8 cellular contexts compared by ENCODE assay signal in the genomic region with DNA sequence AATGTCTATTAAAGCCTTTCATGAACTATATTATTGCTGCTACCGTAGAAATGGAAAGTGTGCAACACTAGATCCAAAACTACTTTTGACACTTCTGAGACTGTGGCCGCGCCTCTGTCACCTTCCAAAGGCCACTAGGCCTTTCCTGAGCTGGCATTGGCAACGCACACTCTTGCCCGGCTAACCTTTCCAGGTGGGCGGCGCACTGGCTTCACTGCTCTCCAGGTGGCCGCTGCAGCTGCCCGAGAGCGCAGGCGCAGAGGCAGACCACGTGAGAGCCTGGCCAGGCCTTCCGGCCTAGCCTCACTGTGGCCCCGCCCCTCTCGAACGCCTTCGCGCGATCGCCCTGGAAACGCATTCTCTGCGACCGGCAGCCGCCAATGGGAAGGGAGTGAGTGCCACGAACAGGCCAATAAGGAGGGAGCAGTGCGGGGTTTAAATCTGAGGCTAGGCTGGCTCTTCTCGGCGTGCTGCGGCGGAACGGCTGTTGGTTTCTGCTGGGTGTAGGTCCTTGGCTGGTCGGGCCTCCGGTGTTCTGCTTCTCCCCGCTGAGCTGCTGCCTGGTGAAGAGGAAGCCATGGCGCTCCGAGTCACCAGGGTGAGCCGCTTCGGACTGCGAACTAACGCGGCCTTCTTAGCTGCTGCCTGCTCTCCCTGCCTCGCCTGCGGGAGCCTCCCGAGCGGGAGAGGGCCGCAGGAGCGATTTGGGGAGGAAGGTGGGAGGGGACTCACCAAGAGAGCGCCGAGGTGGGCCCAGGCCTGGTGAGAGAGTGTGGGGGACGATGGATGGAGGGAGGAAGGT. TPM values are rescaled to one million over a fixed set of nuclear protein-coding genes. Genes with fewer than 3 reads are reported as not detected.
DNase-seq lines count a peak whose midpoint lies in the region; ATAC-seq and TF ChIP-seq lines count a peak whose summit lies in the region.

A gene (plus strand): TSS at position 465 of the 802 bp plus-strand sequence. CDS start 113 bp downstream, at position 578.

- peaks cover 45% of the 10 kb centered on the region for H3K4me1 Mint-ChIP-seq in activated CD8-positive, alpha-beta T cell treated with anti-CD3 and anti-CD28 coated beads, Interleukin-2, amount 10 ng/mL, durations not matched to agents 7 days and 5 days (ENCODE audit: low read depth)

- peaks cover 5 to 6% of the 10 kb centered on the region in 2 donors for H3K4me1 ChIP-seq in lung (ENCODE audit: control insufficient read depth in 2 of 2, insufficient read depth in 2 of 2, low read length in 2 of 2)

- peak; percentile 97 for DNase-seq in COLO668 (lab: John Stamatoyannopoulos, UW; ENCODE audit: unreplicated experiment)
- DNase-seq in GM20000 (ENCODE audit: low spot score): peak; percentile 97
- DNase-seq in HS-5 (ENCODE audit: low read depth): peak; percentile 89
- peak; percentile 77 for DNase-seq in NK-92 (lab: John Stamatoyannopoulos, UW; ENCODE audit: unreplicated experiment)
- DNase-seq in activated CD8-positive, alpha-beta T cell treated with anti-CD3 and anti-CD28 coated beads, Interleukin-2, amount 10 ng/mL, durations not matched to agents 7 days and 5 days: peak; percentile 99
- DNase-seq in effector CD4-positive, alpha-beta T cell: peak; percentile 97
- peak; percentile 99 for DNase-seq in lung (ENCODE audit: low spot score)
- peak; percentile 95 to 98 (median 95) for DNase-seq in stimulated activated CD4-positive, alpha-beta T cell treated with anti-CD3 and anti-CD28 coated beads, TNF-alpha, amount 100 ng/mL, for 24 hours (ENCODE audit: low read depth in 3 of 3)

- peak within 1 kb of the TSS; percentile 89 for H3K4me3 Mint-ChIP-seq in activated CD8-positive, alpha-beta T cell treated with anti-CD3 and anti-CD28 coated beads, Interleukin-2, amount 10 ng/mL, durations not matched to agents 7 days and 5 days

- CTCF ChIA-PET in activated CD8-positive, alpha-beta T cell treated with anti-CD3 and anti-CD28 coated beads, Interleukin-2, amount 10 ng/mL, durations not matched to agents 7 days and 5 days (lab: Charles Lee): interaction anchor here (0.7 to 5.5 kb wide), 4 partner anchors 23 to 124 kb away, joined by 3 to 36 read pairs (median 10); a partner anchor contains a TSS

- H3K4me3 ChIP-seq in lung: peak within 1 kb of the TSS; percentile 69

- H3K36me3 Mint-ChIP-seq in activated CD8-positive, alpha-beta T cell treated with anti-CD3 and anti-CD28 coated beads, Interleukin-2, amount 10 ng/mL, durations not matched to agents 7 days and 5 days (ENCODE audit: low read depth): peaks cover 45% of the 10 kb centered on the region

- 1 to 2% methylated on average over 45 to 50 of the region's 50 CpGs for WGBS in lung, 2 donors

- no peaks in the 10 kb centered on the region for H3K27me3 ChIP-seq in lung (ENCODE audit: control insufficient read depth, insufficient read depth)

- peak within 1 kb of the TSS; percentile 93 for H3K27ac Mint-ChIP-seq in activated CD8-positive, alpha-beta T cell treated with anti-CD3 and anti-CD28 coated beads, Interleukin-2, amount 10 ng/mL, durations not matched to agents 7 days and 5 days

- H3K36me3 ChIP-seq in lung (ENCODE audit: control insufficient read depth in 2 of 2, insufficient read depth in 2 of 2, low read length in 2 of 2): no peaks in the 10 kb centered on the region

- H3K27me3 Mint-ChIP-seq in activated CD8-positive, alpha-beta T cell treated with anti-CD3 and anti-CD28 coated beads, Interleukin-2, amount 10 ng/mL, durations not matched to agents 7 days and 5 days (ENCODE audit: low read depth): no peaks in the 10 kb centered on the region

- peak; percentile 99 for ATAC-seq in activated CD8-positive, alpha-beta T cell treated with anti-CD3 and anti-CD28 coated beads, Interleukin-2, amount 10 ng/mL, durations not matched to agents 7 days and 5 days
- ATAC-seq in lung (ENCODE audit: insufficient read depth, low FRiP score): peak; percentile 100

- no peaks in the 10 kb centered on the region for H3K9me3 Mint-ChIP-seq in activated CD8-positive, alpha-beta T cell treated with anti-CD3 and anti-CD28 coated beads, Interleukin-2, amount 10 ng/mL, durations not matched to agents 7 days and 5 days (ENCODE audit: insufficient read depth)

- peak within 1 kb of the TSS; percentile 48 to 83 for H3K27ac ChIP-seq in lung (ENCODE audit: low read depth in 1 of 2, low read length in 1 of 2)

- H3K9me3 ChIP-seq in lung (ENCODE audit: control insufficient read depth in 2 of 2, insufficient read depth in 1 of 2, low read length in 1 of 2): no peaks in the 10 kb centered on the region

- TF ChIP-seq CTCF in GM20000 (IDR thresholded peaks at IDR 0.05; ENCODE audit: extremely low read depth, missing control alignments): no peak
- no peak for TF ChIP-seq CTCF in lung (IDR thresholded peaks at IDR 0.05; ENCODE audit: control extremely low read depth, extremely low read depth)

- POLR2A ChIA-PET in activated CD8-positive, alpha-beta T cell treated with anti-CD3 and anti-CD28 coated beads, Interleukin-2, amount 10 ng/mL, durations not matched to agents 7 days and 5 days (lab: Charles Lee): interaction anchor here (0.7 to 3.1 kb wide), 11 partner anchors 8 to 166 kb away, joined by 3 to 24 read pairs (median 4); a partner anchor contains a TSS

RNA-seq across cellular contexts. Expression of the gene that starts here (rescaled TPM):
- total RNA-seq in activated CD8-positive, alpha-beta T cell treated with anti-CD3 and anti-CD28 coated beads, Interleukin-2, amount 10 ng/mL, durations not matched to agents 7 days and 5 days: 100 to 1,000 TPM; 205 to 218 TPM
- 10 to 100 TPM in 1 of 2 donors, 1 to 10 TPM in 1; 4.4 to 14.4 TPM for total RNA-seq in lung
- 1 to 10 TPM; 4.7 to 6.6 TPM for polyA plus RNA-seq in lung

Comparison
In these comparisons a context has a peak if more than half of its experiments do, and no peak if none do; other contexts are left out.
1. Peak in every context shown above with its lines: DNase-seq, ATAC-seq, H3K4me3 ChIP-seq and H3K27ac ChIP-seq.
2. RNA of the gene that starts here (total RNA-seq): 205 to 218 TPM in activated CD8-positive, alpha-beta T cell treated with anti-CD3 and anti-CD28 coated beads, Interleukin-2, amount 10 ng/mL, durations not matched to agents 7 days and 5 days; 4.4 to 14.4 TPM in lung; every median in the first group is over 10 times any median in the second.